In the genomic region with DNA sequence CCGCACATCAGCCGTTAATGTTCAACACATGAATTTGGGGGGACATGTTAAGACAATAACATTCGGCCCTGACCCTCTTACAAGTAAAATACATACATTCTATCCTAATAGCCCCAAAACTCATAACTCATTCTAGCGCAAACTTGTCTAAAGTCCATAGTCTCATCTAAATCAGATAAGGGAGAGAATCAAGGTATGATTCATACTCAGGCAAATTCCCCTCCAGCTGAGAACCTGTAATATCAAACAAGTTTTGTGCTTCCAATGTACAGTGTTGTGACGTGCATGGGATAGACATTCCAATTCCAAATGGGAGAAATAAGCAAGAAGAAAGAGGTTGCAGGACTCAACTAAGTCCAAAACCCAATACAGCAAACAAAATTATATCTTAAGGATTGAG, we compare ENCODE assay signal across 7 cellular contexts.
"Had no signal": no experiment of that assay in that cellular context is flagged by ENCODE, and none has a peak within 500 bp of the region (broad histone marks: within the 10 kb centered on the region; RNA-seq: fewer than 3 reads in every experiment).

No MANE protein-coding gene starts in this region.

- H3K36me3 ChIP-seq: HAP-1 had no signal

- FAIRE-seq: HTR-8/SVneo had no signal

- ATAC-seq: HCT116 had no signal

- H3K9me3 ChIP-seq: HAP-1 had no signal

- H3K27ac ChIP-seq: GM23248 had no signal

- H3K4me1 ChIP-seq: HAP-1 had no signal

- H3K4me3 ChIP-seq: GM23248, HAP-1 had no signal

- DNase-seq: GM23248, GOT3, H7, HFFc6 had no signal
